Comparison of ENCODE assay signal across 1 cellular context in the genomic region with DNA sequence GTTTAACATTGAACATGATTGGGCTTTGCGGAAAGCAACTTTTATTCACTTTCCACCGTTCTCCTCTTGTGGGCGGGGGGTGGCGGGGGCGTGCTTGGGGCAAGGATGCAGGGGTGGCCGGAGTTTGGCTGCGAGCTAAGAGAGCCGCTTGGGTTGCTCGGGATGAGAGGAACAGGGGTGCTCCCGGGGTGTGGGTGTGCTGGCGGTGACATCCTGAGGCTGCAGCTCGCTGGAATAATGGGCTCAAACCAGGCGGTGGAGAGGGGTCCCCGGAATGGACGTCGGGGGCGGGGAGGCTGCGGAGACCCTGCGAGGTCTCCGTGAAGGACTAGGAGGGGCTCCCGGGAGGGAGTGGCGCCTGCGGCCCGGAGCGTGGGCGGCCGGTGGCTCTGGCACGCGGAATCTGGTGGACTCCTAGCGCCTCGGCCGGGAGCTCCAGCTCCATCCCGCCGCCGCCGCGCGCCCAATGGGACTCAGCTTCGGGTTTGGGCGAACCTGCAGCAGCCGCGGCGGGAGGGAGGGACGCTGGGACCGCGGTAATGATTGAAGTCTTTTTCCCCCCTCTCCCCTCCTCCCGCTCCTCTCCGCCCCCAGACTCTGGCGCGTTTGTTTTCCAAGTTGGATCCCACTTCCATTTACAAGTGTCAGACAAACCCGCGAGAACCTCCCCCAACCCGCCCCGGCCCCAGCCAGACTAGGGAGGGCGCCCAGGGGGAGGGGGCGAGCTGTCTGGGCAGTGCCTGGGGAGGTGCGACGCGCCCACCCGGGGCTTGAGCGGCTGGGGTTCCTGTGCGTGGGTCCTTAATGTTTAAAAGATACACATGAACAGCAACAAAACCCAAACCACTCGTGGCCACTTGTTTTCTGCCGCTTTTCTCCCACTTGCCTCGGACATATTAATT.
TF ChIP-seq lines count a peak whose summit lies in the region.

No MANE protein-coding gene starts in this region.

TF ChIP-seq in HEK293, 187 proteins besides CTCF, POLR2A, EP300 and RAD21 (continued from another document and continues in another):
- TF ChIP-seq BCL11B (tag by site-specific recombination; IDR thresholded peaks at IDR 0.05; ENCODE audit: low read depth), result no peak
- TF ChIP-seq ZNF473 (tag by site-specific recombination; IDR thresholded peaks at IDR 0.05), result no peak
- no peak for TF ChIP-seq ZBTB1 (tag by site-specific recombination; IDR thresholded peaks at IDR 0.05)
- TF ChIP-seq ZNF558 (tag by site-specific recombination; IDR thresholded peaks at IDR 0.05), result no peak
- TF ChIP-seq, protein P1, sequence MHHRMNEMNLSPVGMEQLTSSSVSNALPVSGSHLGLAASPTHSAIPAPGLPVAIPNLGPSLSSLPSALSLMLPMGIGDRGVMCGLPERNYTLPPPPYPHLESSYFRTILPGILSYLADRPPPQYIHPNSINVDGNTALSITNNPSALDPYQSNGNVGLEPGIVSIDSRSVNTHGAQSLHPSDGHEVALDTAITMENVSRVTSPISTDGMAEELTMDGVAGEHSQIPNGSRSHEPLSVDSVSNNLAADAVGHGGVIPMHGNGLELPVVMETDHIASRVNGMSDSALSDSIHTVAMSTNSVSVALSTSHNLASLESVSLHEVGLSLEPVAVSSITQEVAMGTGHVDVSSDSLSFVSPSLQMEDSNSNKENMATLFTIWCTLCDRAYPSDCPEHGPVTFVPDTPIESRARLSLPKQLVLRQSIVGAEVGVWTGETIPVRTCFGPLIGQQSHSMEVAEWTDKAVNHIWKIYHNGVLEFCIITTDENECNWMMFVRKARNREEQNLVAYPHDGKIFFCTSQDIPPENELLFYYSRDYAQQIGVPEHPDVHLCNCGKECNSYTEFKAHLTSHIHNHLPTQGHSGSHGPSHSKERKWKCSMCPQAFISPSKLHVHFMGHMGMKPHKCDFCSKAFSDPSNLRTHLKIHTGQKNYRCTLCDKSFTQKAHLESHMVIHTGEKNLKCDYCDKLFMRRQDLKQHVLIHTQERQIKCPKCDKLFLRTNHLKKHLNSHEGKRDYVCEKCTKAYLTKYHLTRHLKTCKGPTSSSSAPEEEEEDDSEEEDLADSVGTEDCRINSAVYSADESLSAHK (tag by site-specific recombination; IDR thresholded peaks at IDR 0.05), result no peak
- 0 out of 2 replicates have a peak, but pooled peaks have one; percentile 14 for TF ChIP-seq KLF8 (tag by site-specific recombination; IDR thresholded peaks at IDR 0.05)
- TF ChIP-seq ZNF596 (tag by site-specific recombination; IDR thresholded peaks at IDR 0.05), result no peak
- TF ChIP-seq, protein P2, sequence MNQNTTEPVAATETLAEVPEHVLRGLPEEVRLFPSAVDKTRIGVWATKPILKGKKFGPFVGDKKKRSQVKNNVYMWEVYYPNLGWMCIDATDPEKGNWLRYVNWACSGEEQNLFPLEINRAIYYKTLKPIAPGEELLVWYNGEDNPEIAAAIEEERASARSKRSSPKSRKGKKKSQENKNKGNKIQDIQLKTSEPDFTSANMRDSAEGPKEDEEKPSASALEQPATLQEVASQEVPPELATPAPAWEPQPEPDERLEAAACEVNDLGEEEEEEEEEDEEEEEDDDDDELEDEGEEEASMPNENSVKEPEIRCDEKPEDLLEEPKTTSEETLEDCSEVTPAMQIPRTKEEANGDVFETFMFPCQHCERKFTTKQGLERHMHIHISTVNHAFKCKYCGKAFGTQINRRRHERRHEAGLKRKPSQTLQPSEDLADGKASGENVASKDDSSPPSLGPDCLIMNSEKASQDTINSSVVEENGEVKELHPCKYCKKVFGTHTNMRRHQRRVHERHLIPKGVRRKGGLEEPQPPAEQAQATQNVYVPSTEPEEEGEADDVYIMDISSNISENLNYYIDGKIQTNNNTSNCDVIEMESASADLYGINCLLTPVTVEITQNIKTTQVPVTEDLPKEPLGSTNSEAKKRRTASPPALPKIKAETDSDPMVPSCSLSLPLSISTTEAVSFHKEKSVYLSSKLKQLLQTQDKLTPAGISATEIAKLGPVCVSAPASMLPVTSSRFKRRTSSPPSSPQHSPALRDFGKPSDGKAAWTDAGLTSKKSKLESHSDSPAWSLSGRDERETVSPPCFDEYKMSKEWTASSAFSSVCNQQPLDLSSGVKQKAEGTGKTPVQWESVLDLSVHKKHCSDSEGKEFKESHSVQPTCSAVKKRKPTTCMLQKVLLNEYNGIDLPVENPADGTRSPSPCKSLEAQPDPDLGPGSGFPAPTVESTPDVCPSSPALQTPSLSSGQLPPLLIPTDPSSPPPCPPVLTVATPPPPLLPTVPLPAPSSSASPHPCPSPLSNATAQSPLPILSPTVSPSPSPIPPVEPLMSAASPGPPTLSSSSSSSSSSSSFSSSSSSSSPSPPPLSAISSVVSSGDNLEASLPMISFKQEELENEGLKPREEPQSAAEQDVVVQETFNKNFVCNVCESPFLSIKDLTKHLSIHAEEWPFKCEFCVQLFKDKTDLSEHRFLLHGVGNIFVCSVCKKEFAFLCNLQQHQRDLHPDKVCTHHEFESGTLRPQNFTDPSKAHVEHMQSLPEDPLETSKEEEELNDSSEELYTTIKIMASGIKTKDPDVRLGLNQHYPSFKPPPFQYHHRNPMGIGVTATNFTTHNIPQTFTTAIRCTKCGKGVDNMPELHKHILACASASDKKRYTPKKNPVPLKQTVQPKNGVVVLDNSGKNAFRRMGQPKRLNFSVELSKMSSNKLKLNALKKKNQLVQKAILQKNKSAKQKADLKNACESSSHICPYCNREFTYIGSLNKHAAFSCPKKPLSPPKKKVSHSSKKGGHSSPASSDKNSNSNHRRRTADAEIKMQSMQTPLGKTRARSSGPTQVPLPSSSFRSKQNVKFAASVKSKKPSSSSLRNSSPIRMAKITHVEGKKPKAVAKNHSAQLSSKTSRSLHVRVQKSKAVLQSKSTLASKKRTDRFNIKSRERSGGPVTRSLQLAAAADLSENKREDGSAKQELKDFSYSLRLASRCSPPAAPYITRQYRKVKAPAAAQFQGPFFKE (tag by site-specific recombination; IDR thresholded peaks at IDR 0.05; ENCODE audit: borderline replicate concordance), result no peak
- TF ChIP-seq, protein P3, sequence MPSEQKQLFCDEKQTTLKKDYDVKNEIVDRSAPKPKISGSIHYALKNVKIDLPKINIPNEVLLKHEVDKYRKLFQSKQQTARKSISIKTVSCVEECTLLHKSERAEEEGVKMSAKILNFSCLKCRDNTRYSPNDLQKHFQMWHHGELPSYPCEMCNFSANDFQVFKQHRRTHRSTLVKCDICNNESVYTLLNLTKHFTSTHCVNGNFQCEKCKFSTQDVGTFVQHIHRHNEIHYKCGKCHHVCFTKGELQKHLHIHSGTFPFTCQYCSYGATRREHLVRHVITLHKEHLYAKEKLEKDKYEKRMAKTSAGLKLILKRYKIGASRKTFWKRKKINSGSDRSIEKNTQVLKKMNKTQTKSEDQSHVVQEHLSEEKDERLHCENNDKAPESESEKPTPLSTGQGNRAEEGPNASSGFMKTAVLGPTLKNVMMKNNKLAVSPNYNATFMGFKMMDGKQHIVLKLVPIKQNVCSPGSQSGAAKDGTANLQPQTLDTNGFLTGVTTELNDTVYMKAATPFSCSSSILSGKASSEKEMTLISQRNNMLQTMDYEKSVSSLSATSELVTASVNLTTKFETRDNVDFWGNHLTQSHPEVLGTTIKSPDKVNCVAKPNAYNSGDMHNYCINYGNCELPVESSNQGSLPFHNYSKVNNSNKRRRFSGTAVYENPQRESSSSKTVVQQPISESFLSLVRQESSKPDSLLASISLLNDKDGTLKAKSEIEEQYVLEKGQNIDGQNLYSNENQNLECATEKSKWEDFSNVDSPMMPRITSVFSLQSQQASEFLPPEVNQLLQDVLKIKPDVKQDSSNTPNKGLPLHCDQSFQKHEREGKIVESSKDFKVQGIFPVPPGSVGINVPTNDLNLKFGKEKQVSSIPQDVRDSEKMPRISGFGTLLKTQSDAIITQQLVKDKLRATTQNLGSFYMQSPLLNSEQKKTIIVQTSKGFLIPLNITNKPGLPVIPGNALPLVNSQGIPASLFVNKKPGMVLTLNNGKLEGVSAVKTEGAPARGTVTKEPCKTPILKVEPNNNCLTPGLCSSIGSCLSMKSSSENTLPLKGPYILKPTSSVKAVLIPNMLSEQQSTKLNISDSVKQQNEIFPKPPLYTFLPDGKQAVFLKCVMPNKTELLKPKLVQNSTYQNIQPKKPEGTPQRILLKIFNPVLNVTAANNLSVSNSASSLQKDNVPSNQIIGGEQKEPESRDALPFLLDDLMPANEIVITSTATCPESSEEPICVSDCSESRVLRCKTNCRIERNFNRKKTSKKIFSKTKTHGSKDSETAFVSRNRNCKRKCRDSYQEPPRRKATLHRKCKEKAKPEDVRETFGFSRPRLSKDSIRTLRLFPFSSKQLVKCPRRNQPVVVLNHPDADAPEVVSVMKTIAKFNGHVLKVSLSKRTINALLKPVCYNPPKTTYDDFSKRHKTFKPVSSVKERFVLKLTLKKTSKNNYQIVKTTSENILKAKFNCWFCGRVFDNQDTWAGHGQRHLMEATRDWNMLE (tag by site-specific recombination; conservative IDR thresholded peaks at IDR 0.05; ENCODE audit: low read depth), result no peak
- TF ChIP-seq ZNF501 (tag by site-specific recombination; IDR thresholded peaks at IDR 0.05), result no peak
- TF ChIP-seq ZNF174 (tag by site-specific recombination; IDR thresholded peaks at IDR 0.05), result no peak
- TF ChIP-seq ZNF654 (tag by site-specific recombination; IDR thresholded peaks at IDR 0.05; ENCODE audit: low read depth), result no peak
- TF ChIP-seq, protein P4, sequence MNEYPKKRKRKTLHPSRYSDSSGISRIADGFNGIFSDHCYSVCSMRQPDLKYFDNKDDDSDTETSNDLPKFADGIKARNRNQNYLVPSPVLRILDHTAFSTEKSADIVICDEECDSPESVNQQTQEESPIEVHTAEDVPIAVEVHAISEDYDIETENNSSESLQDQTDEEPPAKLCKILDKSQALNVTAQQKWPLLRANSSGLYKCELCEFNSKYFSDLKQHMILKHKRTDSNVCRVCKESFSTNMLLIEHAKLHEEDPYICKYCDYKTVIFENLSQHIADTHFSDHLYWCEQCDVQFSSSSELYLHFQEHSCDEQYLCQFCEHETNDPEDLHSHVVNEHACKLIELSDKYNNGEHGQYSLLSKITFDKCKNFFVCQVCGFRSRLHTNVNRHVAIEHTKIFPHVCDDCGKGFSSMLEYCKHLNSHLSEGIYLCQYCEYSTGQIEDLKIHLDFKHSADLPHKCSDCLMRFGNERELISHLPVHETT (tag by site-specific recombination; IDR thresholded peaks at IDR 0.05), result no peak
- TF ChIP-seq HOXC10 (CRISPR knock-in tag; IDR thresholded peaks at IDR 0.05), result no peak
- 0 out of 2 replicates have a peak, but pooled peaks have one; percentile 11 for TF ChIP-seq ZBTB20 (tag by site-specific recombination; IDR thresholded peaks at IDR 0.05)
- TF ChIP-seq, protein P5, sequence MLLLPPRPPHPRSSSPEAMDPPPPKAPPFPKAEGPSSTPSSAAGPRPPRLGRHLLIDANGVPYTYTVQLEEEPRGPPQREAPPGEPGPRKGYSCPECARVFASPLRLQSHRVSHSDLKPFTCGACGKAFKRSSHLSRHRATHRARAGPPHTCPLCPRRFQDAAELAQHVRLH (tag by site-specific recombination; IDR thresholded peaks at IDR 0.05), result no peak
- no peak for TF ChIP-seq ZNF48 (tag by site-specific recombination; IDR thresholded peaks at IDR 0.05)
- TF ChIP-seq, protein P6, sequence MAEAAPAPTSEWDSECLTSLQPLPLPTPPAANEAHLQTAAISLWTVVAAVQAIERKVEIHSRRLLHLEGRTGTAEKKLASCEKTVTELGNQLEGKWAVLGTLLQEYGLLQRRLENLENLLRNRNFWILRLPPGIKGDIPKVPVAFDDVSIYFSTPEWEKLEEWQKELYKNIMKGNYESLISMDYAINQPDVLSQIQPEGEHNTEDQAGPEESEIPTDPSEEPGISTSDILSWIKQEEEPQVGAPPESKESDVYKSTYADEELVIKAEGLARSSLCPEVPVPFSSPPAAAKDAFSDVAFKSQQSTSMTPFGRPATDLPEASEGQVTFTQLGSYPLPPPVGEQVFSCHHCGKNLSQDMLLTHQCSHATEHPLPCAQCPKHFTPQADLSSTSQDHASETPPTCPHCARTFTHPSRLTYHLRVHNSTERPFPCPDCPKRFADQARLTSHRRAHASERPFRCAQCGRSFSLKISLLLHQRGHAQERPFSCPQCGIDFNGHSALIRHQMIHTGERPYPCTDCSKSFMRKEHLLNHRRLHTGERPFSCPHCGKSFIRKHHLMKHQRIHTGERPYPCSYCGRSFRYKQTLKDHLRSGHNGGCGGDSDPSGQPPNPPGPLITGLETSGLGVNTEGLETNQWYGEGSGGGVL (tag by site-specific recombination; IDR thresholded peaks at IDR 0.05), result peak; percentile 94
- TF ChIP-seq SALL2 (tag by site-specific recombination; IDR thresholded peaks at IDR 0.05; ENCODE audit: borderline replicate concordance), result no peak
- peak; percentile 54 for TF ChIP-seq KLF9 (tag by site-specific recombination; IDR thresholded peaks at IDR 0.05; ENCODE audit: low read depth)
- TF ChIP-seq ZFP41 (tag by site-specific recombination; IDR thresholded peaks at IDR 0.05; ENCODE audit: borderline replicate concordance), result no peak
- no peak for TF ChIP-seq ZNF112 (tag by site-specific recombination; IDR thresholded peaks at IDR 0.05)
- TF ChIP-seq, protein P7, sequence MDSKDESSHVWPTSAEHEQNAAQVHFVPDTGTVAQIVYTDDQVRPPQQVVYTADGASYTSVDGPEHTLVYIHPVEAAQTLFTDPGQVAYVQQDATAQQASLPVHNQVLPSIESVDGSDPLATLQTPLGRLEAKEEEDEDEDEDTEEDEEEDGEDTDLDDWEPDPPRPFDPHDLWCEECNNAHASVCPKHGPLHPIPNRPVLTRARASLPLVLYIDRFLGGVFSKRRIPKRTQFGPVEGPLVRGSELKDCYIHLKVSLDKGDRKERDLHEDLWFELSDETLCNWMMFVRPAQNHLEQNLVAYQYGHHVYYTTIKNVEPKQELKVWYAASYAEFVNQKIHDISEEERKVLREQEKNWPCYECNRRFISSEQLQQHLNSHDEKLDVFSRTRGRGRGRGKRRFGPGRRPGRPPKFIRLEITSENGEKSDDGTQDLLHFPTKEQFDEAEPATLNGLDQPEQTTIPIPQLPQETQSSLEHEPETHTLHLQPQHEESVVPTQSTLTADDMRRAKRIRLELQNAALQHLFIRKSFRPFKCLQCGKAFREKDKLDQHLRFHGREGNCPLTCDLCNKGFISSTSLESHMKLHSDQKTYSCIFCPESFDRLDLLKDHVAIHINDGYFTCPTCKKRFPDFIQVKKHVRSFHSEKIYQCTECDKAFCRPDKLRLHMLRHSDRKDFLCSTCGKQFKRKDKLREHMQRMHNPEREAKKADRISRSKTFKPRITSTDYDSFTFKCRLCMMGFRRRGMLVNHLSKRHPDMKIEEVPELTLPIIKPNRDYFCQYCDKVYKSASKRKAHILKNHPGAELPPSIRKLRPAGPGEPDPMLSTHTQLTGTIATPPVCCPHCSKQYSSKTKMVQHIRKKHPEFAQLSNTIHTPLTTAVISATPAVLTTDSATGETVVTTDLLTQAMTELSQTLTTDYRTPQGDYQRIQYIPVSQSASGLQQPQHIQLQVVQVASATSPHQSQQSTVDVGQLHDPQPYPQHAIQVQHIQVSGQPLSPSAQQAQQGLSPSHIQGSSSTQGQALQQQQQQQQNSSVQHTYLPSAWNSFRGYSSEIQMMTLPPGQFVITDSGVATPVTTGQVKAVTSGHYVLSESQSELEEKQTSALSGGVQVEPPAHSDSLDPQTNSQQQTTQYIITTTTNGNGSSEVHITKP (tag by site-specific recombination; IDR thresholded peaks at IDR 0.05), result peak; percentile 58
- no peak for TF ChIP-seq ZNF157 (tag by site-specific recombination; IDR thresholded peaks at IDR 0.05)
- TF ChIP-seq, protein P8, sequence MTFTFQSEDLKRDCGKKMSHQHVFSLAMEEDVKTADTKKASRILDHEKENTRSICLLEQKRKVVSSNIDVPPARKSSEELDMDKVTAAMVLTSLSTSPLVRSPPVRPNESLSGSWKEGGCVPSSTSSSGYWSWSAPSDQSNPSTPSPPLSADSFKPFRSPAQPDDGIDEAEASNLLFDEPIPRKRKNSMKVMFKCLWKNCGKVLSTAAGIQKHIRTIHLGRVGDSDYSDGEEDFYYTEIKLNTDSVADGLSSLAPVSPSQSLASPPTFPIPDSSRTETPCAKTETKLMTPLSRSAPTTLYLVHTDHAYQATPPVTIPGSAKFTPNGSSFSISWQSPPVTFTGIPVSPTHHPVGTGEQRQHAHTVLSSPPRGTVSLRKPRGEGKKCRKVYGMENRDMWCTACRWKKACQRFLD (tag by site-specific recombination; IDR thresholded peaks at IDR 0.05), result no peak
- TF ChIP-seq ZNF544 (tag by site-specific recombination; IDR thresholded peaks at IDR 0.05), result no peak
- no peak for TF ChIP-seq KLF10 (tag by site-specific recombination; IDR thresholded peaks at IDR 0.05)
